In the genomic region with DNA sequence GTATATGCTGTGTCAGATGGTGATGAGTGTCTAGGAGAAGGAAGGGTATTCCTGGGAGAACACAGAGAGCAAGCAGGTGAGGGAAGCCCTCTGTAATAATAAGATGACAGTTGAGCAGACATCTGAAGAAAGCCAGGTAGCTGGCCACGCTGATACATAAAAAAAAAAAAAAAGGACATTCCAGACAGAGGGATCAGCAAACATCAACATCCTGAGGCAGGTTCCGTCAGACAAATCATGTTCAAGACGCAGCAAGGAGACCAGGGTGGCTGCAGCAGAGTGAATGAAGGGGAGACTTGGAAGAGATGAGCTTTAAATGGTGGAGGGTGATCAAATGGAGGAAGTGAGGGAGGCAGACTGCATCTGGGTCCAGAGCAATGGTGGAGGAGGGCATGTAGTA, we compare ENCODE assay signal across 35 cellular contexts.
"Had no signal": no experiment of that assay in that cellular context is flagged by ENCODE, and none has a peak within 500 bp of the region (broad histone marks: within the 10 kb centered on the region; RNA-seq: fewer than 3 reads in every experiment).

No MANE protein-coding gene starts in this region.

- H3K27ac ChIP-seq: brain microvascular endothelial cell, cardiac muscle cell, KMS-11, Peyer's patch, VCaP had no signal

- DNase-seq: activated CD4-positive, alpha-beta memory T cell treated with anti-CD3 and anti-CD28 coated beads, Interleukin-2, amount 10 ng/mL, durations not matched to agents 7 days and 5 days; activated CD4-positive, alpha-beta T cell treated with anti-CD3 and anti-CD28 coated beads for 1 hour; activated CD4-positive, alpha-beta T cell treated with anti-CD3 and anti-CD28 coated beads for 48 hours; activated CD4-positive, CD25-positive, alpha-beta regulatory T cell; activated CD8-positive, alpha-beta memory T cell treated with anti-CD3 and anti-CD28 coated beads for 24 hours; activated CD8-positive, alpha-beta memory T cell treated with anti-CD3 and anti-CD28 coated beads, Interleukin-2, amount 10 ng/mL, durations not matched to agents 7 days and 5 days; activated CD8-positive, alpha-beta memory T cell treated with anti-CD3 and anti-CD28 coated beads, Interleukin-2, amount 50 U/mL, for 48 hours; activated effector memory CD4-positive, alpha-beta T cell treated with Interleukin-2 at 50 U/mL for 16 hours; activated naive CD4-positive, alpha-beta T cell treated with anti-CD3 and anti-CD28 coated beads, Interleukin-2, amount 10 ng/mL, durations not matched to agents 7 days and 5 days; activated naive CD8-positive, alpha-beta T cell treated with anti-CD3 and anti-CD28 coated beads for 36 hours; activated T-cell treated with anti-CD3 and anti-CD28 coated beads, Interleukin-2, amount 50 U/mL, for 48 hours; amniotic stem cell; aorta; brain microvascular endothelial cell; MM.1S; MV-4-11; NCI-H1092; NCI-H1436 treated with DMSO at 0.1 percent for 48 hours; NCI-H1694 treated with DMSO at 0.1 percent for 48 hours; NCI-H2029; NCI-H345; NCI-H524 treated with DMSO at 0.1 percent for 48 hours; Peyer's patch; RPMI8226; SIG-M5; SW 1271; T-helper 1 cell; T-helper 2 cell; T-helper 9 cell had no signal

- H3K9ac ChIP-seq: KMS-11 had no signal

- H3K9me3 ChIP-seq: Peyer's patch had no signal

- H3K4me2 ChIP-seq: KMS-11 had no signal

- ATAC-seq: activated CD8-positive, alpha-beta memory T cell treated with anti-CD3 and anti-CD28 coated beads, Interleukin-2, amount 10 ng/mL, durations not matched to agents 7 days and 5 days; Right ventricle myocardium inferior; SK-N-SH treated with all-trans-retinoic acid at 6 μM for 48 hours had no signal

- H3K27me3 ChIP-seq: brain microvascular endothelial cell, cardiac muscle cell, Peyer's patch had no signal

- H3K4me3 ChIP-seq: cardiac muscle cell, Peyer's patch had no signal

- H3K9me3 Mint-ChIP-seq: activated CD4-positive, alpha-beta memory T cell treated with anti-CD3 and anti-CD28 coated beads, Interleukin-2, amount 10 ng/mL, durations not matched to agents 7 days and 5 days; activated naive CD4-positive, alpha-beta T cell treated with anti-CD3 and anti-CD28 coated beads, Interleukin-2, amount 10 ng/mL, durations not matched to agents 7 days and 5 days; activated naive CD8-positive, alpha-beta T cell treated with anti-CD3 and anti-CD28 coated beads for 36 hours; central memory CD8-positive, alpha-beta T cell had no signal

- H3K27me3 Mint-ChIP-seq: activated CD4-positive, alpha-beta memory T cell treated with anti-CD3 and anti-CD28 coated beads, Interleukin-2, amount 10 ng/mL, durations not matched to agents 7 days and 5 days; activated naive CD8-positive, alpha-beta T cell treated with anti-CD3 and anti-CD28 coated beads for 36 hours had no signal

- H3K36me3 ChIP-seq: brain microvascular endothelial cell, Peyer's patch had no signal

- H3K36me3 Mint-ChIP-seq: activated CD8-positive, alpha-beta memory T cell treated with anti-CD3 and anti-CD28 coated beads, Interleukin-2, amount 10 ng/mL, durations not matched to agents 7 days and 5 days; activated naive CD4-positive, alpha-beta T cell treated with anti-CD3 and anti-CD28 coated beads, Interleukin-2, amount 10 ng/mL, durations not matched to agents 7 days and 5 days; activated naive CD8-positive, alpha-beta T cell treated with anti-CD3 and anti-CD28 coated beads for 36 hours had no signal

- H3K4me1 ChIP-seq: Peyer's patch had no signal

- H3K27ac Mint-ChIP-seq: activated CD4-positive, alpha-beta memory T cell treated with anti-CD3 and anti-CD28 coated beads, Interleukin-2, amount 10 ng/mL, durations not matched to agents 7 days and 5 days; activated CD8-positive, alpha-beta memory T cell treated with anti-CD3 and anti-CD28 coated beads, Interleukin-2, amount 10 ng/mL, durations not matched to agents 7 days and 5 days; activated naive CD4-positive, alpha-beta T cell treated with anti-CD3 and anti-CD28 coated beads, Interleukin-2, amount 10 ng/mL, durations not matched to agents 7 days and 5 days; activated naive CD8-positive, alpha-beta T cell treated with anti-CD3 and anti-CD28 coated beads for 36 hours had no signal

- H3K4me1 Mint-ChIP-seq: activated CD4-positive, alpha-beta memory T cell treated with anti-CD3 and anti-CD28 coated beads, Interleukin-2, amount 10 ng/mL, durations not matched to agents 7 days and 5 days; activated CD8-positive, alpha-beta memory T cell treated with anti-CD3 and anti-CD28 coated beads, Interleukin-2, amount 10 ng/mL, durations not matched to agents 7 days and 5 days; activated naive CD4-positive, alpha-beta T cell treated with anti-CD3 and anti-CD28 coated beads, Interleukin-2, amount 10 ng/mL, durations not matched to agents 7 days and 5 days; activated naive CD8-positive, alpha-beta T cell treated with anti-CD3 and anti-CD28 coated beads for 36 hours; central memory CD8-positive, alpha-beta T cell had no signal

- H3K4me3 Mint-ChIP-seq: activated CD4-positive, alpha-beta memory T cell treated with anti-CD3 and anti-CD28 coated beads, Interleukin-2, amount 10 ng/mL, durations not matched to agents 7 days and 5 days; activated CD8-positive, alpha-beta memory T cell treated with anti-CD3 and anti-CD28 coated beads, Interleukin-2, amount 10 ng/mL, durations not matched to agents 7 days and 5 days; activated naive CD4-positive, alpha-beta T cell treated with anti-CD3 and anti-CD28 coated beads, Interleukin-2, amount 10 ng/mL, durations not matched to agents 7 days and 5 days; activated naive CD8-positive, alpha-beta T cell treated with anti-CD3 and anti-CD28 coated beads for 36 hours; central memory CD8-positive, alpha-beta T cell had no signal
